ENCODE assay signal across 16 cellular contexts in the genomic region with DNA sequence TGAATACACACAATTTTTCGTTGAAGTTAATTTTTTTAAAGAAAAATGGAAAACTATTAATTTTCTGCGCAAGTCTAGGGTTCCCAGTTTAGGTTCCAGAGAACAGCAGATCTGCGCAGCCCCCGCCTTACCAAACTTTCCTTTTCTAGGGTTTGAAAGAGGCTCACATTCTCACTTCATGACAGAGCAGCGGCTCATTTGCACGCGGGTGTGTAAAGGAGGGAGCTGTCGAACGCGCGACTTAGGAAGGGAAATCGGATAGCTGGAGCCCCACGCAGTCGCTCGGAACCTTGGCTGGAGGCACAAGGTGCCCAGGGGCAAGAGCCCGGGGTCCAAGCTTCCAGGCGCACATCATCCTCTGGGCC.
DNase-seq lines count a peak whose midpoint lies in the region; ATAC-seq, FAIRE-seq and TF ChIP-seq lines count a peak whose summit lies in the region.
"Had no signal": no experiment of that assay in that cellular context is flagged by ENCODE, and none has a peak within 500 bp of the region (broad histone marks: within the 10 kb centered on the region; RNA-seq: fewer than 3 reads in every experiment).

No MANE protein-coding gene starts in this region.

- H3K36me3 Mint-ChIP-seq in H9 (ENCODE audit: insufficient read depth in 1 of 3, low read depth in 3 of 3): no peaks in the 10 kb centered on the region

- H3K27ac ChIP-seq in A549 (no peak overlapping the region), H9 (ENCODE audit: insufficient read length, low read depth, low read length) (no peak overlapping the region), tibial artery (no peak overlapping the region)
- H3K27ac ChIP-seq: body of pancreas, PC-9, WERI-Rb-1 had no signal

- no peak overlapping the region for H3K4ac ChIP-seq in H9 (ENCODE audit: low read depth, low read length)

- H3T11ph ChIP-seq in H9 (ENCODE audit: low read length): no peak overlapping the region

- H2BK20ac ChIP-seq in H9 (ENCODE audit: low read depth, low read length, poor library complexity, severe bottlenecking): no peak overlapping the region

- peaks cover 15% of the 10 kb centered on the region for H3K23me2 ChIP-seq in H9 (ENCODE audit: insufficient read length, low read depth, low read length, poor library complexity, severe bottlenecking)

- H3K18ac ChIP-seq in H9 (ENCODE audit: insufficient read length, low read depth, low read length): no peak overlapping the region

- peaks cover 100% of the 10 kb centered on the region for H3K27me3 Mint-ChIP-seq in H9 (ENCODE audit: low read depth)

- no peak overlapping the region for H3K27ac Mint-ChIP-seq in H9

- H4K5ac ChIP-seq in H9 (ENCODE audit: insufficient read length, low read depth, low read length): no peak overlapping the region

- peaks cover 4 to 7% of the 10 kb centered on the region in 2 experiments; a peak in 3 of 5 replicates for H3K9me3 Mint-ChIP-seq in H9

- no peak overlapping the region for H2BK15ac ChIP-seq in H9 (ENCODE audit: low read depth, low read length)

- TF ChIP-seq CTCF in A549 (IDR thresholded peaks at IDR 0.05) (no peak), H9 (conservative IDR thresholded peaks at IDR 0.05) (no peak), tibial artery (IDR thresholded peaks at IDR 0.05) (no peak)

- no peak for FAIRE-seq in A549 (lab: Jason Lieb, UNC)
- FAIRE-seq: urothelium cell line had no signal

- no peaks in the 10 kb centered on the region for H3K79me2 ChIP-seq in H9 (ENCODE audit: insufficient read depth, low read length)

- H3K9ac ChIP-seq in H9 (ENCODE audit: extremely low read depth, insufficient read length, low read length): no peak overlapping the region

- DNase-seq in A549 (ENCODE audit: low read depth in 1 of 2, low spot score in 1 of 2) (no peak), H9 (no peak), astrocyte of the hippocampus (ENCODE audit: low read depth, low spot score) (peak; percentile 60), tibial artery (no peak), NCI-H1417 treated with DMSO at 0.1 percent for 48 hours (lab: John Stamatoyannopoulos, UW) (no peak), Kasumi-1 (lab: John Stamatoyannopoulos, UW) (no peak)
- DNase-seq: activated gamma-delta T cell; body of pancreas; Calu3; NCI-H226; PC-9; stimulated activated CD4-positive, alpha-beta T cell treated with anti-CD3 and anti-CD28 coated beads, Interleukin-4, amount 100 ng/mL, for 1 hour; WERI-Rb-1 had no signal

- H2BK5ac ChIP-seq in H9 (ENCODE audit: insufficient read length, low read length): no peak overlapping the region

- peak overlapping the region; percentile 41 to 82 for H3K4me3 Mint-ChIP-seq in H9

- no peak for ATAC-seq in A549
- no peak for ATAC-seq in GM21528 (IDR thresholded peaks at IDR 0.05; ENCODE audit: low FRiP score, unreplicated experiment)
- ATAC-seq: body of pancreas had no signal

- intact Hi-C loops in tibial artery (cut with DNase I; ENCODE audit: low total_unique reads): loop anchor here (5.0 kb wide), 2 partner anchors 542 to 902 kb away; no protein-coding TSS in a partner anchor

- H2BK120ac ChIP-seq in H9 (ENCODE audit: low read depth, low read length, poor library complexity, severe bottlenecking): no peak overlapping the region

- H3K56ac ChIP-seq in H9 (ENCODE audit: insufficient read length, low read depth, low read length): no peak overlapping the region

- no peak for TF ChIP-seq EP300 in A549 (IDR thresholded peaks at IDR 0.05)

- 0 out of 3 replicates have a peak overlapping the region, but pooled peaks have one; percentile 26 for H3K4me3 ChIP-seq in A549
- H3K4me3 ChIP-seq in iPS-18c (ENCODE audit: insufficient read depth, low read depth, low read length): peak overlapping the region; percentile 47
- H3K4me3 ChIP-seq in tibial artery: no peak overlapping the region
- H3K4me3 ChIP-seq: body of pancreas, PC-9 had no signal

- WGBS in A549 (ENCODE audit: missing lambda C conversion rate): 47% methylated on average over 17 of the region's 17 CpGs
- WGBS in H9 (ENCODE audit: extremely low coverage, insufficient read length, low lambda C conversion rate): no CpG with 5 or more reads among the region's 17 CpGs

- POLR2A ChIA-PET in A549 (lab: Yijun Ruan, JAX): no interaction called here

- H4K20me1 ChIP-seq in H9 (ENCODE audit: control insufficient read depth, insufficient read depth, insufficient read length): no peaks in the 10 kb centered on the region

- no peak overlapping the region for H4K91ac ChIP-seq in H9 (ENCODE audit: insufficient read length, low read depth, low read length)

- no peaks in the 10 kb centered on the region for H3K79me1 ChIP-seq in H9 (ENCODE audit: insufficient read depth, low read depth, low read length, poor library complexity, severe bottlenecking)

- peak overlapping the region; percentile 66 for H3K4me2 ChIP-seq in A549
- H3K4me2 ChIP-seq in H9 (ENCODE audit: insufficient read depth, insufficient read length, low read length): peak overlapping the region; percentile 53
- H3K4me2 ChIP-seq: PC-9 had no signal

- H3K4me1 ChIP-seq in A549 (peaks cover 7% of the 10 kb centered on the region; the same call in 1 of the 3 replicates), H9 (ENCODE audit: insufficient read depth, low read length) (no peaks in the 10 kb centered on the region), tibial artery (peaks cover 0 to 29% (median 22%) of the 10 kb centered on the region in 4 donors)

- no peak overlapping the region for H2AFZ ChIP-seq in H9 (ENCODE audit: low read length)
- H2AFZ ChIP-seq: PC-9 had no signal

- H3K36me3 ChIP-seq in tibial artery: no peaks in the 10 kb centered on the region
- H3K36me3 ChIP-seq: WERI-Rb-1 had no signal

- H2BK12ac ChIP-seq in H9 (ENCODE audit: insufficient read length, low read depth, low read length): no peak overlapping the region

- H3K27me3 ChIP-seq in H9 (ENCODE audit: insufficient read depth, low read length): peaks cover 88% of the 10 kb centered on the region
- H3K27me3 ChIP-seq in tibial artery: peaks cover 7 to 98% of the 10 kb centered on the region in 2 donors

- H3K14ac ChIP-seq in H9 (ENCODE audit: insufficient read depth, low read length): no peak overlapping the region

- CTCF ChIA-PET in A549 (lab: Yijun Ruan, JAX): interaction anchor here (0.6 to 2.8 kb wide), 4 partner anchors 9 to 903 kb away, joined by 3 to 19 read pairs (median 4); no protein-coding TSS in a partner anchor

- H2AK5ac ChIP-seq in H9 (ENCODE audit: insufficient read length, low read length): no peak overlapping the region

- peaks cover 24 to 58% of the 10 kb centered on the region in 2 experiments for H3K4me1 Mint-ChIP-seq in H9

- no peak overlapping the region for H4K8ac ChIP-seq in H9 (replicated peaks; ENCODE audit: insufficient read length, low read depth, low read length)

- TF ChIP-seq RAD21 in A549 (conservative IDR thresholded peaks at IDR 0.05 in 1 of 2, IDR thresholded peaks at IDR 0.05 in 1 of 2): no peak

- no peaks in the 10 kb centered on the region for H3K9me3 ChIP-seq in A549
- no peaks in the 10 kb centered on the region for H3K9me3 ChIP-seq in H9 (ENCODE audit: control insufficient read depth, low read depth, low read length)
- no peaks in the 10 kb centered on the region for H3K9me3 ChIP-seq in iPS-18c (ENCODE audit: control insufficient read depth, insufficient read depth, low read length)
- no peaks in the 10 kb centered on the region for H3K9me3 ChIP-seq in tibial artery
- H3K9me3 ChIP-seq: body of pancreas had no signal

- TF ChIP-seq POLR2A in A549 (IDR thresholded peaks at IDR 0.05; ENCODE audit: low read length): no peak

- H3K23ac ChIP-seq in H9 (ENCODE audit: insufficient read length, low read depth, low read length): no peak overlapping the region

TF ChIP-seq in A549, 52 proteins besides CTCF, POLR2A, EP300 and RAD21:
- no peak for TF ChIP-seq KDM1A (IDR thresholded peaks at IDR 0.05; ENCODE audit: low read depth)
- 0 out of 2 replicates have a peak, but pooled peaks have one; percentile 68 for TF ChIP-seq RNF2 (IDR thresholded peaks at IDR 0.05; ENCODE audit: borderline replicate concordance, low read depth)
TF ChIP-seq in A549: peak in this region for 1.

Comparison
In these comparisons a context has a peak if more than half of its experiments do, and no peak if none do; other contexts are left out.
1. H3K4me3 ChIP-seq: peak in A549 (single experiment) and iPS-18c (single experiment); none in tibial artery (0 of 2).